ENCODE assay signal across 8 cellular contexts in genomic region chr1:17011439-17012307, GRCh38. TPM values are rescaled to one million over a fixed set of nuclear protein-coding genes. Genes with fewer than 3 reads are reported as not detected.
DNase-seq lines count a peak whose midpoint lies in the region; ATAC-seq, FAIRE-seq and TF ChIP-seq lines count a peak whose summit lies in the region.

ATP13A2 (minus strand) TSS chr1:17011928; CDS start chr1:17011738, 190 bp downstream.

- no peak for FAIRE-seq in D721Med (lab: Jason Lieb, UNC)

- peak within 1 kb of the TSS; percentile 46 for H3K27ac Mint-ChIP-seq in activated T-helper 17 cell treated with anti-CD3 and anti-CD28 coated beads, Interleukin-2, amount 50 U/mL, for 72 hours
- peak within 1 kb of the TSS; percentile 58 to 86 (median 79) for H3K27ac Mint-ChIP-seq in naive thymus-derived CD8-positive, alpha-beta T cell

- TF ChIP-seq RAD21 in Ishikawa (IDR thresholded peaks at IDR 0.05; ENCODE audit: low read depth), result no peak

- H3K27me3 Mint-ChIP-seq in activated T-helper 17 cell treated with anti-CD3 and anti-CD28 coated beads, Interleukin-2, amount 50 U/mL, for 72 hours, result no peaks in the 10 kb centered on the region
- no peaks in the 10 kb centered on the region for H3K27me3 Mint-ChIP-seq in naive thymus-derived CD8-positive, alpha-beta T cell

- DNase-seq in D721Med (ENCODE audit: insufficient read length, low spot score) (peak; percentile 45), RKO (ENCODE audit: low spot score) (peak; percentile 69), fibroblast of mammary gland (ENCODE audit: low read depth) (peak; percentile 44)
- peak; percentile 73 to 89 (median 83) for DNase-seq in naive thymus-derived CD8-positive, alpha-beta T cell
- DNase-seq in stimulated activated naive CD4-positive, alpha-beta T cell (lab: John Stamatoyannopoulos, UW), result peak; percentile 72 to 82 (median 76)

- POLR2A ChIA-PET in naive thymus-derived CD8-positive, alpha-beta T cell (lab: Charles Lee), result interaction anchor here (1.1 kb wide), 1 partner anchor 107 kb away, joined by 5 read pairs; no protein-coding TSS in a partner anchor

- TF ChIP-seq CTCF in D721Med (IDR thresholded peaks at IDR 0.05; ENCODE audit: insufficient read depth, missing control alignments) (no peak), fibroblast of mammary gland (conservative IDR thresholded peaks at IDR 0.05; ENCODE audit: control insufficient read depth, insufficient read depth, low read depth, low read length) (no peak)

- peak within 1 kb of the TSS; percentile 60 for H3K4me3 ChIP-seq in fibroblast of mammary gland (ENCODE audit: control insufficient read depth, low read depth, low read length)

- peak; percentile 82 for ATAC-seq in GM21515 (IDR thresholded peaks at IDR 0.05; ENCODE audit: unreplicated experiment)
- peak; percentile 99 for ATAC-seq in activated T-helper 17 cell treated with anti-CD3 and anti-CD28 coated beads, Interleukin-2, amount 50 U/mL, for 72 hours (replicated peaks)
- peak; percentile 98 to 99 for ATAC-seq in naive thymus-derived CD8-positive, alpha-beta T cell

- H3K4me3 Mint-ChIP-seq in activated T-helper 17 cell treated with anti-CD3 and anti-CD28 coated beads, Interleukin-2, amount 50 U/mL, for 72 hours, result peak within 1 kb of the TSS; percentile 84
- H3K4me3 Mint-ChIP-seq in naive thymus-derived CD8-positive, alpha-beta T cell, result peak within 1 kb of the TSS; percentile 79 to 91 (median 85)

- no peaks in the 10 kb centered on the region for H3K9me3 Mint-ChIP-seq in activated T-helper 17 cell treated with anti-CD3 and anti-CD28 coated beads, Interleukin-2, amount 50 U/mL, for 72 hours
- H3K9me3 Mint-ChIP-seq in naive thymus-derived CD8-positive, alpha-beta T cell, result no peaks in the 10 kb centered on the region

- peaks cover 5% of the 10 kb centered on the region for H3K4me1 Mint-ChIP-seq in activated T-helper 17 cell treated with anti-CD3 and anti-CD28 coated beads, Interleukin-2, amount 50 U/mL, for 72 hours
- H3K4me1 Mint-ChIP-seq in naive thymus-derived CD8-positive, alpha-beta T cell, result peaks cover 2 to 27% (median 23%) of the 10 kb centered on the region in 4 donors

- TF ChIP-seq EP300 in Ishikawa (IDR thresholded peaks at IDR 0.05; ENCODE audit: borderline replicate concordance), result no peak

- H3K36me3 Mint-ChIP-seq in activated T-helper 17 cell treated with anti-CD3 and anti-CD28 coated beads, Interleukin-2, amount 50 U/mL, for 72 hours (ENCODE audit: low read depth), result peaks cover 5% of the 10 kb centered on the region
- peaks cover 0 to 3% (median 0%) of the 10 kb centered on the region in 3 donors for H3K36me3 Mint-ChIP-seq in naive thymus-derived CD8-positive, alpha-beta T cell

TF ChIP-seq in Ishikawa, 13 proteins besides CTCF, POLR2A, EP300 and RAD21:
- TF ChIP-seq NFIC (IDR thresholded peaks at IDR 0.05) (no peak), YY1 (IDR thresholded peaks at IDR 0.05; ENCODE audit: low read depth) (peak; percentile 62; the same call in 1 of the 2 replicates), ZBTB7A (IDR thresholded peaks at IDR 0.05; ENCODE audit: low read depth) (peak; percentile 39; the same call in 1 of the 2 replicates), USF1 (IDR thresholded peaks at IDR 0.05) (peak; percentile 14; the same call in 1 of the 2 replicates), MAX (IDR thresholded peaks at IDR 0.05) (no peak; the same call in 1 of the 2 replicates), EGR1 (IDR thresholded peaks at IDR 0.05) (peak; percentile 25; the same call in 1 of the 2 replicates)

RNA-seq across cellular contexts. Expression of gene ATP13A2, which starts in this region (rescaled TPM):
- 10 to 100 TPM; 24.2 to 51.7 TPM for total RNA-seq in activated T-helper 17 cell treated with anti-CD3 and anti-CD28 coated beads, Interleukin-2, amount 50 U/mL, for 72 hours
- total RNA-seq in naive thymus-derived CD8-positive, alpha-beta T cell, result 10 to 100 TPM; 44.3 to 44.4 TPM
- 10 to 100 TPM; 21.6 to 43.7 (median 31.9) TPM for polyA plus RNA-seq in naive thymus-derived CD8-positive, alpha-beta T cell

Comparison
In these comparisons a context has a peak if more than half of its experiments do, and no peak if none do; other contexts are left out.
1. Peak in every context shown above with its lines: DNase-seq, ATAC-seq and H3K4me3 ChIP-seq.